In genomic region chr1:53410691-53411090, GRCh38 we compare ENCODE assay signal across 23 cellular contexts. TPM values are rescaled to one million over a fixed set of nuclear protein-coding genes. Genes with fewer than 3 reads are reported as not detected.
DNase-seq lines count a peak whose midpoint lies in the region; ATAC-seq and TF ChIP-seq lines count a peak whose summit lies in the region.
"Had no signal": no experiment of that assay in that cellular context is flagged by ENCODE, and none has a peak within 500 bp of the region (broad histone marks: within the 10 kb centered on the region; RNA-seq: fewer than 3 reads in every experiment).

No MANE protein-coding gene starts in this region.

- H3K27ac Mint-ChIP-seq in T-cell = peak overlapping the region; percentile 99 to 100
- H3K27ac Mint-ChIP-seq in effector memory CD8-positive, alpha-beta T cell = peak overlapping the region; percentile 93 to 98
- H3K27ac Mint-ChIP-seq: H9 had no signal

- H2AFZ ChIP-seq in OCI-LY7 (ENCODE audit: low read length) = no peak overlapping the region

- H3K9me2 ChIP-seq in OCI-LY7 (ENCODE audit: insufficient read depth, low read length) = no peaks in the 10 kb centered on the region

- no TSS peak for BruUV-seq in A673 (replicated peaks; lab: Mats Ljungman, UMichigan)
- no TSS peak for BruUV-seq in OCI-LY7 (replicated peaks; lab: Mats Ljungman, UMichigan)

- peaks cover 25 to 69% (median 65%) of the 10 kb centered on the region in 3 donors for H3K4me1 Mint-ChIP-seq in T-cell
- peaks cover 67 to 75% of the 10 kb centered on the region in 2 donors for H3K4me1 Mint-ChIP-seq in effector memory CD8-positive, alpha-beta T cell (ENCODE audit: low read depth in 2 of 2)

- CTCF ChIA-PET in A673 (lab: Charles Lee) (no interaction called here), T-cell (lab: Charles Lee) (no interaction called here), OCI-LY7 (lab: Charles Lee; ENCODE audit: unreplicated experiment) (no interaction called here)

- intact Hi-C loops in A673 (cut with micrococcal nuclease; ENCODE audit: unreplicated experiment) = no loop called here
- intact Hi-C loops in OCI-LY7 (cut with micrococcal nuclease; ENCODE audit: unreplicated experiment) = no loop called here

- DNase-seq in NCI-H1417 (lab: John Stamatoyannopoulos, UW) = peak in 2 of 3 experiments; percentile 25 to 68
- no peak for DNase-seq in NCI-H1417 treated with DMSO at 0.1 percent for 48 hours (lab: John Stamatoyannopoulos, UW)
- DNase-seq in A673 (ENCODE audit: low spot score) = peak; percentile 80
- DNase-seq in T-cell = no peak
- no peak for DNase-seq in effector memory CD8-positive, alpha-beta T cell
- no peak for DNase-seq in activated CD4-positive, CD25-positive, alpha-beta regulatory T cell treated with anti-CD3 and anti-CD28 coated beads, Interleukin-2, amount 50 U/mL, for 72 hours
- DNase-seq in OCI-LY7 (ENCODE audit: low spot score) = no peak
- DNase-seq: activated CD4-positive, alpha-beta T cell treated with anti-CD3 and anti-CD28 coated beads, Interleukin-2, amount 50 U/mL, for 1 hour; body of pancreas; colonic mucosa; H9; heart left ventricle; left lung; NCI-H526 treated with DMSO at 0.1 percent for 48 hours; OCI-M1; stimulated activated CD4-positive, alpha-beta T cell treated with anti-CD3 and anti-CD28 coated beads, Interleukin-4, amount 100 ng/mL, for 1 hour had no signal

- H3K4me1 ChIP-seq in A673 (ENCODE audit: insufficient read depth, low read length, poor library complexity, severe bottlenecking) (peaks cover 32% of the 10 kb centered on the region), OCI-LY7 (ENCODE audit: insufficient read depth, low read length, poor library complexity, severe bottlenecking) (no peaks in the 10 kb centered on the region)
- H3K4me1 ChIP-seq: colonic mucosa, left lung had no signal

- no peak overlapping the region for H3K4me3 Mint-ChIP-seq in T-cell
- H3K4me3 Mint-ChIP-seq in effector memory CD8-positive, alpha-beta T cell = peak overlapping the region; percentile 55 to 77
- H3K4me3 Mint-ChIP-seq: H9 had no signal

- POLR2A ChIA-PET in A673 (lab: Charles Lee; ENCODE audit: low non-redundant PET) = no interaction called here
- POLR2A ChIA-PET in T-cell (lab: Charles Lee) = no interaction called here
- POLR2A ChIA-PET in OCI-LY7 (lab: Charles Lee) = no interaction called here

- ATAC-seq in T-cell (replicated peaks in 1 of 4) = no peak
- ATAC-seq in effector memory CD8-positive, alpha-beta T cell (replicated peaks) = no peak
- ATAC-seq in GM19452 (IDR thresholded peaks at IDR 0.05; ENCODE audit: unreplicated experiment) = no peak
- ATAC-seq: body of pancreas, heart left ventricle, left lung, Right ventricle myocardium inferior had no signal

- H3K27ac ChIP-seq in A673 (ENCODE audit: low read depth, low read length, poor library complexity, severe bottlenecking) (peak overlapping the region; percentile 50), OCI-LY7 (ENCODE audit: low read depth, low read length, poor library complexity, severe bottlenecking) (no peak overlapping the region)
- H3K27ac ChIP-seq: 22Rv1, body of pancreas, colonic mucosa, left lung had no signal

- no peak for TF ChIP-seq CTCF in A673 (conservative IDR thresholded peaks at IDR 0.05; ENCODE audit: low read depth, low read length)
- TF ChIP-seq CTCF in OCI-LY7 (conservative IDR thresholded peaks at IDR 0.05; ENCODE audit: low read length) = no peak

- H3K4me3 ChIP-seq in A673 (ENCODE audit: low read depth, low read length, poor library complexity, severe bottlenecking) (no peak overlapping the region), OCI-LY7 (ENCODE audit: low read depth, low read length, poor library complexity, severe bottlenecking) (no peak overlapping the region)
- H3K4me3 ChIP-seq: body of pancreas, colonic mucosa, heart left ventricle, left lung, smooth muscle cell had no signal

- no peaks in the 10 kb centered on the region for H3K27me3 Mint-ChIP-seq in T-cell
- H3K27me3 Mint-ChIP-seq in effector memory CD8-positive, alpha-beta T cell = no peaks in the 10 kb centered on the region

- no peaks in the 10 kb centered on the region for H3K9me3 ChIP-seq in A673 (ENCODE audit: low read depth, low read length, poor library complexity, severe bottlenecking)
- no peaks in the 10 kb centered on the region for H3K9me3 ChIP-seq in OCI-LY7 (ENCODE audit: low read length)
- H3K9me3 ChIP-seq: body of pancreas, colonic mucosa, heart left ventricle, left lung had no signal

- no peak overlapping the region for H3K4me2 ChIP-seq in OCI-LY7 (ENCODE audit: low read length)
- H3K4me2 ChIP-seq: smooth muscle cell had no signal

- H3K36me3 ChIP-seq in A673 (ENCODE audit: insufficient read depth, low read length, poor library complexity, severe bottlenecking) = no peaks in the 10 kb centered on the region
- no peaks in the 10 kb centered on the region for H3K36me3 ChIP-seq in OCI-LY7 (ENCODE audit: insufficient read depth, low read length)
- H3K36me3 ChIP-seq: colonic mucosa, heart left ventricle, left lung had no signal

- no peaks in the 10 kb centered on the region for H3K79me2 ChIP-seq in OCI-LY7 (ENCODE audit: insufficient read depth, low read depth, low read length)

- no peaks in the 10 kb centered on the region for H3K9me3 Mint-ChIP-seq in T-cell
- no peaks in the 10 kb centered on the region for H3K9me3 Mint-ChIP-seq in effector memory CD8-positive, alpha-beta T cell

- H3K27me3 ChIP-seq in A673 (replicated peaks; ENCODE audit: insufficient read depth, low read depth, low read length, poor library complexity) = peaks cover 11% of the 10 kb centered on the region
- H3K27me3 ChIP-seq: colonic mucosa had no signal

- H4K20me1 ChIP-seq in OCI-LY7 (ENCODE audit: insufficient read depth, low read length) = no peaks in the 10 kb centered on the region

- H3K36me3 Mint-ChIP-seq in T-cell = no peaks in the 10 kb centered on the region
- peaks cover 18% of the 10 kb centered on the region for H3K36me3 Mint-ChIP-seq in effector memory CD8-positive, alpha-beta T cell (ENCODE audit: insufficient read depth)

RNA-seq across cellular contexts. Expression of gene DMRTB1, which starts 48.5 kb away (rescaled TPM):
- total RNA-seq in A673 (2021) = not detected in 2 replicates
- not detected for total RNA-seq in T-cell
- total RNA-seq in OCI-LY7 (2014; rRNA removed; shearing (Covaris generic)) = not detected in 2 replicates
- not detected in 2 replicates for total RNA-seq in OCI-LY7 (2022)
- total RNA-seq: body of pancreas, colonic mucosa, endothelial cell of umbilical vein, H9, heart left ventricle, left lung, mononuclear cell, Right ventricle myocardium inferior, smooth muscle cell, urinary bladder had no signal

Comparison
In these comparisons a context has a peak if more than half of its experiments do, and no peak if none do; other contexts are left out.
1. DNase-seq: peak in NCI-H1417 (2 of 3) and A673 (single experiment); none in NCI-H1417 treated with DMSO at 0.1 percent for 48 hours (single experiment), T-cell (0 of 34), effector memory CD8-positive, alpha-beta T cell (0 of 3), activated CD4-positive, CD25-positive, alpha-beta regulatory T cell treated with anti-CD3 and anti-CD28 coated beads, Interleukin-2, amount 50 U/mL, for 72 hours (single experiment) and OCI-LY7 (single experiment).
2. H3K4me3 Mint-ChIP-seq: peak in effector memory CD8-positive, alpha-beta T cell (2 of 2); none in T-cell (0 of 3).